24 cellular contexts compared by ENCODE assay signal in genomic region chr1:215140135-215140534, GRCh38. TPM values are rescaled to one million over a fixed set of nuclear protein-coding genes. Genes with fewer than 3 reads are reported as not detected.
"Had no signal": no experiment of that assay in that cellular context is flagged by ENCODE, and none has a peak within 500 bp of the region (broad histone marks: within the 10 kb centered on the region; RNA-seq: fewer than 3 reads in every experiment).

No MANE protein-coding gene starts in this region.

- ATAC-seq: gastrocnemius medialis; left cardiac atrium; pancreas; right cardiac atrium; stimulated activated naive CD8-positive, alpha-beta T cell treated with anti-CD3 and anti-CD28 coated beads, Interleukin-15, Interleukin-2, amounts not matched to agents 100 U/mL and 50 U/mL, for 24 hours; upper lobe of right lung had no signal

- DNase-seq: activated B cell treated with CpG ODN at 0.5 μM for 24 hours; activated CD4-positive, alpha-beta memory T cell treated with anti-CD3 and anti-CD28 coated beads for 36 hours; activated CD4-positive, alpha-beta T cell treated with anti-CD3 and anti-CD28 coated beads for 48 hours; activated effector memory CD4-positive, alpha-beta T cell treated with anti-CD3 and anti-CD28 coated beads, Interleukin-2, amount 50 U/mL, for 16 hours; activated naive CD4-positive, alpha-beta T cell treated with anti-CD3 and anti-CD28 coated beads, Interleukin-2, amount 10 ng/mL, durations not matched to agents 7 days and 5 days; activated T-cell treated with anti-CD3 and anti-CD28 coated beads, Interleukin-2, amount 50 U/mL, for 48 hours; amygdala; cerebellar nuclear complex; esophagus squamous epithelium; gastrocnemius medialis; head of caudate nucleus; hypothalamus; left cardiac atrium; mesenchymal stem cell; nephron progenitor cell; pancreas; right cardiac atrium; stimulated activated CD4-positive, alpha-beta T cell treated with anti-CD3 and anti-CD28 coated beads, Interleukin-4, amount 100 ng/mL, for 24 hours; stimulated activated naive CD8-positive, alpha-beta T cell treated with anti-CD3 and anti-CD28 coated beads, Interleukin-15, Interleukin-2, amounts not matched to agents 100 U/mL and 50 U/mL, for 24 hours; T-helper 9 cell; upper lobe of right lung had no signal

- H3K27ac ChIP-seq: coronary artery, esophagus squamous epithelium, gastrocnemius medialis, pancreas, upper lobe of right lung had no signal

- H3K27me3 ChIP-seq: esophagus squamous epithelium, gastrocnemius medialis, pancreas, upper lobe of right lung had no signal

- H3K9me3 ChIP-seq: gastrocnemius medialis, pancreas, upper lobe of right lung had no signal

- H3K36me3 ChIP-seq: esophagus squamous epithelium, gastrocnemius medialis, pancreas, upper lobe of right lung had no signal

- H3K4me1 ChIP-seq: esophagus squamous epithelium, gastrocnemius medialis, pancreas, upper lobe of right lung had no signal

- H3K4me3 ChIP-seq: coronary artery, esophagus squamous epithelium, gastrocnemius medialis, pancreas, upper lobe of right lung had no signal

- FAIRE-seq: islet of Langerhans, pancreas had no signal

RNA-seq across cellular contexts. Expression of gene KCNK2, which starts 57.6 kb away (rescaled TPM):
- total RNA-seq: activated B cell treated with CpG ODN at 0.5 μM for 24 hours; activated CD4-positive, alpha-beta memory T cell treated with anti-CD3 and anti-CD28 coated beads for 36 hours; pulmonary artery endothelial cell had no signal
